Comparison of ENCODE assay signal across 17 cellular contexts in the genomic region with DNA sequence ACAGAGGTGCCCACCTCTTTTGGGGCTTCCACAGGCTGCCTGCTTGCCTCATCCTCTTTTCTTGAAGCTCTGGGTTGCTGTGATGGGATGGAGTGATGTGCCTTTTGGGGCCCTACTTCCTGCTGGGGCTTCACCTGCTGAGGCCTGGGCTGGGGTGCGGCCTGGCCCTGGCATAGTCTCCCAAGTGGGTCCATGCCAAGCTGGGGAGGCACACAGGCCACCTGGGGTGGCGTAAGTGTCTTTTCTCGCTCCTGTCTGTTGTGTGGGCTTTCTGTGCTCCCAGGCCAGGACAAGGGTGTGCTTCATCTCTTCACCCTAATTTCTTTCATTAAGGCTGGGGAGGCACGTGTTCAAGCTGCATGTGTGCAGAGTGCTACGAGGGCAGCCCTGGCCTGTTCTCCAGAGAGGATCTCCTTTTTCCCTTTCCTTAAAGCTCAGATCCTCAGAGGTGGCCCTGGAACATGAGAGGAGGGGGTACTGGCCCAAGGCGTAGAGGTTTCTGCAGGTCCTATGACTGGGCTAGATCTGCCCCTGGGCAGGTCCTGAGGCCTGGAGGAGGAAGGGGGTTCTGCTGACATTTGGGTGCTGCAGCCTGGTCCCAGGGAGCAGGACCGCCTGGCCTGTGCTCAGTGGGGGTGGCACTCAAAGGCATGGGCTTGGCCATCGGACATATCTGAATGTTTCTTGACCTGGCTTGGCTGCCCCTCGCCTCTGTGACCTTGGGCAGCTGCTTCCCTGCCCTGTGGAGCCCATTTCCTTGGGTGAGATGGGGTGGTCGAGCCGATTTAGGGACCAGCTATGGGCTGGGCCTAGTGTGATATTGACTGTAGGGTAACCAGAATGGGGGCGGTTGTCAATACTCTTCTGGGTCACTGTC. TPM values are rescaled to one million over a fixed set of nuclear protein-coding genes. Genes with fewer than 3 reads are reported as not detected.
A peak's percentile ranks its signal among the peaks of the same experiment; 100 is the strongest.
DNase-seq lines count a peak whose midpoint lies in the region; ATAC-seq and TF ChIP-seq lines count a peak whose summit lies in the region.
"Had no signal": no experiment of that assay in that cellular context is flagged by ENCODE, and none has a peak within 500 bp of the region (broad histone marks: within the 10 kb centered on the region; RNA-seq: fewer than 3 reads in every experiment).

No MANE protein-coding gene starts in this region.

- H3K4me1 ChIP-seq in neuronal stem cell (ENCODE audit: control insufficient read depth in 2 of 2, insufficient read depth in 1 of 2, low read depth in 1 of 2, low read length in 2 of 2) = peaks cover 0 to 11% of the 10 kb centered on the region in 2 donors
- no peaks in the 10 kb centered on the region for H3K4me1 ChIP-seq in aorta (ENCODE audit: control insufficient read depth in 1 of 2, insufficient read depth in 2 of 2, low read length in 2 of 2)
- no peaks in the 10 kb centered on the region for H3K4me1 ChIP-seq in osteoblast (ENCODE audit: insufficient read depth, low read length)
- H3K4me1 ChIP-seq: HAP-1 had no signal

- no peaks in the 10 kb centered on the region for H3K36me3 Mint-ChIP-seq in activated naive CD8-positive, alpha-beta T cell treated with anti-CD3 and anti-CD28 coated beads, Interleukin-2, amount 50 U/mL, for 24 hours (ENCODE audit: low read depth)
- H3K36me3 Mint-ChIP-seq in activated naive CD8-positive, alpha-beta T cell treated with anti-CD3 and anti-CD28 coated beads for 36 hours = no peaks in the 10 kb centered on the region
- H3K36me3 Mint-ChIP-seq in activated T-helper 17 cell treated with anti-CD3 and anti-CD28 coated beads, Interleukin-2, amount 50 U/mL, for 72 hours (ENCODE audit: low read depth) = no peaks in the 10 kb centered on the region
- H3K36me3 Mint-ChIP-seq: CD14-positive monocyte; CD4-positive, alpha-beta memory T cell had no signal

- H2BK15ac ChIP-seq in neuronal stem cell (ENCODE audit: low read length) = peak overlapping the region; percentile 56

- H3K27ac ChIP-seq in neuronal stem cell (replicated peaks; ENCODE audit: low read length) (no peak overlapping the region), aorta (ENCODE audit: low read depth in 1 of 2, low read length in 2 of 2) (no peak overlapping the region), osteoblast (ENCODE audit: low read depth, low read length) (no peak overlapping the region)
- H3K27ac ChIP-seq: BLaER1 had no signal

- H2AK5ac ChIP-seq in neuronal stem cell (ENCODE audit: low read depth, low read length) = peak overlapping the region; percentile 43

- H3K4ac ChIP-seq in neuronal stem cell (ENCODE audit: low read length) = no peak overlapping the region

- no peak overlapping the region for H3K27ac Mint-ChIP-seq in activated naive CD8-positive, alpha-beta T cell treated with anti-CD3 and anti-CD28 coated beads, Interleukin-2, amount 50 U/mL, for 24 hours
- no peak overlapping the region for H3K27ac Mint-ChIP-seq in activated naive CD8-positive, alpha-beta T cell treated with anti-CD3 and anti-CD28 coated beads for 36 hours
- peak overlapping the region; percentile 48 for H3K27ac Mint-ChIP-seq in activated T-helper 17 cell treated with anti-CD3 and anti-CD28 coated beads, Interleukin-2, amount 50 U/mL, for 72 hours

- no peaks in the 10 kb centered on the region for H3K4me1 Mint-ChIP-seq in activated naive CD8-positive, alpha-beta T cell treated with anti-CD3 and anti-CD28 coated beads, Interleukin-2, amount 50 U/mL, for 24 hours
- no peaks in the 10 kb centered on the region for H3K4me1 Mint-ChIP-seq in activated naive CD8-positive, alpha-beta T cell treated with anti-CD3 and anti-CD28 coated beads for 36 hours
- H3K4me1 Mint-ChIP-seq in activated T-helper 17 cell treated with anti-CD3 and anti-CD28 coated beads, Interleukin-2, amount 50 U/mL, for 72 hours = no peaks in the 10 kb centered on the region
- H3K4me1 Mint-ChIP-seq: CD14-positive monocyte; CD4-positive, alpha-beta memory T cell had no signal

- WGBS in neuronal stem cell (ENCODE audit: extremely low coverage in 2 of 2, insufficient read length in 2 of 2, insufficient replicate concordance in 1 of 2), 2 donors = no CpG with 5 or more reads among the region's 12 CpGs
- 95 to 96% methylated on average over 12 of the region's 12 CpGs for whole genome bisulfite sequencing in aorta, 2 donors

- no peak overlapping the region for H4K8ac ChIP-seq in neuronal stem cell (ENCODE audit: low read depth, low read length)

- no peaks in the 10 kb centered on the region for H3K9me3 Mint-ChIP-seq in activated naive CD8-positive, alpha-beta T cell treated with anti-CD3 and anti-CD28 coated beads, Interleukin-2, amount 50 U/mL, for 24 hours
- H3K9me3 Mint-ChIP-seq in activated naive CD8-positive, alpha-beta T cell treated with anti-CD3 and anti-CD28 coated beads for 36 hours = no peaks in the 10 kb centered on the region
- no peaks in the 10 kb centered on the region for H3K9me3 Mint-ChIP-seq in activated T-helper 17 cell treated with anti-CD3 and anti-CD28 coated beads, Interleukin-2, amount 50 U/mL, for 72 hours
- H3K9me3 Mint-ChIP-seq: CD14-positive monocyte had no signal

- H3K9ac ChIP-seq in neuronal stem cell (ENCODE audit: low read depth, low read length, poor library complexity) = no peak overlapping the region
- H3K9ac ChIP-seq: BLaER1 had no signal

- intact Hi-C loops in aorta (cut with DNase I) = no loop called here

- no peak overlapping the region for H2BK120ac ChIP-seq in neuronal stem cell (ENCODE audit: low read depth, low read length)

- peak; percentile 26 for ATAC-seq in activated naive CD8-positive, alpha-beta T cell treated with anti-CD3 and anti-CD28 coated beads, Interleukin-2, amount 50 U/mL, for 24 hours
- no peak for ATAC-seq in activated T-helper 17 cell treated with anti-CD3 and anti-CD28 coated beads, Interleukin-2, amount 50 U/mL, for 72 hours (replicated peaks)
- ATAC-seq in aorta (ENCODE audit: low FRiP score) = peak; percentile 30

- no peak overlapping the region for H3K14ac ChIP-seq in neuronal stem cell (ENCODE audit: low read length)

- peak overlapping the region; percentile 58 for H3K18ac ChIP-seq in neuronal stem cell (ENCODE audit: low read length)

- no peak for TF ChIP-seq CTCF in osteoblast (IDR thresholded peaks at IDR 0.05; ENCODE audit: extremely low read depth, low read depth, low read length)

- no peaks in the 10 kb centered on the region for H3K36me3 ChIP-seq in neuronal stem cell (replicated peaks in 1 of 2; ENCODE audit: control insufficient read depth in 2 of 2, insufficient read depth in 2 of 2, low read length in 2 of 2)
- no peaks in the 10 kb centered on the region for H3K36me3 ChIP-seq in aorta (ENCODE audit: control insufficient read depth in 1 of 2, insufficient read depth in 2 of 2, low read length in 1 of 2)
- H3K36me3 ChIP-seq in osteoblast (ENCODE audit: insufficient read depth, low read length) = no peaks in the 10 kb centered on the region
- H3K36me3 ChIP-seq: BLaER1, HAP-1 had no signal

- no peak overlapping the region for H2BK12ac ChIP-seq in neuronal stem cell (ENCODE audit: low read length)

- no peak overlapping the region for H3K4me3 Mint-ChIP-seq in activated naive CD8-positive, alpha-beta T cell treated with anti-CD3 and anti-CD28 coated beads, Interleukin-2, amount 50 U/mL, for 24 hours
- H3K4me3 Mint-ChIP-seq in activated naive CD8-positive, alpha-beta T cell treated with anti-CD3 and anti-CD28 coated beads for 36 hours = no peak overlapping the region
- no peak overlapping the region for H3K4me3 Mint-ChIP-seq in activated T-helper 17 cell treated with anti-CD3 and anti-CD28 coated beads, Interleukin-2, amount 50 U/mL, for 72 hours
- H3K4me3 Mint-ChIP-seq: CD14-positive monocyte; CD4-positive, alpha-beta memory T cell had no signal

- H3K4me2 ChIP-seq in neuronal stem cell (ENCODE audit: insufficient read depth, low read length, poor library complexity, severe bottlenecking) (no peak overlapping the region), osteoblast (ENCODE audit: insufficient read depth, low read length) (no peak overlapping the region)
- H3K4me2 ChIP-seq: BLaER1 had no signal

- no peak for DNase-seq in activated naive CD8-positive, alpha-beta T cell treated with anti-CD3 and anti-CD28 coated beads, Interleukin-2, amount 50 U/mL, for 24 hours
- no peak for DNase-seq in activated naive CD8-positive, alpha-beta T cell treated with anti-CD3 and anti-CD28 coated beads for 36 hours
- no peak for DNase-seq in neuronal stem cell (ENCODE audit: low spot score)
- DNase-seq in aorta = peak in 1 of 2 donors; percentile 16
- DNase-seq in NCI-H2196 (lab: John Stamatoyannopoulos, UW; ENCODE audit: unreplicated experiment) = no peak
- DNase-seq in osteoblast (ENCODE audit: insufficient read length, low spot score, missing footprints) = no peak
- DNase-seq: 8988T; CD4-positive, alpha-beta memory T cell; DMS79 treated with DMSO at 0.1 percent for 48 hours; GF-D8 had no signal

- peak overlapping the region; percentile 57 for H3K23ac ChIP-seq in neuronal stem cell (ENCODE audit: low read depth, low read length, poor library complexity)

- H3K4me3 ChIP-seq in neuronal stem cell (ENCODE audit: low read length in 2 of 2) = no peak overlapping the region
- no peak overlapping the region for H3K4me3 ChIP-seq in aorta (ENCODE audit: low read length in 2 of 2)
- no peak overlapping the region for H3K4me3 ChIP-seq in osteoblast (ENCODE audit: insufficient read depth, low read length)
- H3K4me3 ChIP-seq: BLaER1, HAP-1 had no signal

- H4K20me1 ChIP-seq in osteoblast (ENCODE audit: insufficient read depth, low read length) = no peaks in the 10 kb centered on the region
- H4K20me1 ChIP-seq: BLaER1 had no signal

- H3K27me3 ChIP-seq in neuronal stem cell (ENCODE audit: control insufficient read depth in 3 of 3, insufficient read depth in 3 of 3, low read depth in 1 of 3, low read length in 3 of 3) (peaks cover 2 to 21% (median 9%) of the 10 kb centered on the region in 3 experiments), aorta (ENCODE audit: control insufficient read depth in 1 of 2, insufficient read depth in 2 of 2, low read length in 1 of 2) (no peaks in the 10 kb centered on the region), osteoblast (ENCODE audit: insufficient read depth, low read length) (peaks cover 2% of the 10 kb centered on the region)

- no peaks in the 10 kb centered on the region for H3K79me1 ChIP-seq in neuronal stem cell (ENCODE audit: low read depth, low read length)

- no peaks in the 10 kb centered on the region for H3K79me2 ChIP-seq in osteoblast (ENCODE audit: insufficient read depth, low read length)

- H2AFZ ChIP-seq in neuronal stem cell (ENCODE audit: low read length) = no peak overlapping the region
- no peak overlapping the region for H2AFZ ChIP-seq in osteoblast (ENCODE audit: low read length)

- peaks cover 18% of the 10 kb centered on the region for H3K27me3 Mint-ChIP-seq in activated naive CD8-positive, alpha-beta T cell treated with anti-CD3 and anti-CD28 coated beads, Interleukin-2, amount 50 U/mL, for 24 hours
- peaks cover 16% of the 10 kb centered on the region for H3K27me3 Mint-ChIP-seq in activated naive CD8-positive, alpha-beta T cell treated with anti-CD3 and anti-CD28 coated beads for 36 hours
- peaks cover 13% of the 10 kb centered on the region for H3K27me3 Mint-ChIP-seq in activated T-helper 17 cell treated with anti-CD3 and anti-CD28 coated beads, Interleukin-2, amount 50 U/mL, for 72 hours

- peak overlapping the region; percentile 44 for H4K91ac ChIP-seq in neuronal stem cell (ENCODE audit: low read depth, low read length, poor library complexity)

- no peak overlapping the region for H2BK5ac ChIP-seq in neuronal stem cell (ENCODE audit: low read length)

- H3K9me3 ChIP-seq in neuronal stem cell (replicated peaks in 1 of 2; ENCODE audit: control insufficient read depth in 2 of 2, insufficient read depth in 1 of 2, low read depth in 1 of 2, low read length in 2 of 2) (peaks cover 0 to 3% of the 10 kb centered on the region in 2 donors), aorta (ENCODE audit: control insufficient read depth, low read length) (no peaks in the 10 kb centered on the region), osteoblast (ENCODE audit: low read depth, low read length) (no peaks in the 10 kb centered on the region)
- H3K9me3 ChIP-seq: HAP-1 had no signal

RNA-seq across cellular contexts. Expression of a gene that starts 23.7 kb away (rescaled TPM):
- not detected for total RNA-seq in activated naive CD8-positive, alpha-beta T cell treated with anti-CD3 and anti-CD28 coated beads for 36 hours
- total RNA-seq in activated T-helper 17 cell treated with anti-CD3 and anti-CD28 coated beads, Interleukin-2, amount 50 U/mL, for 72 hours = 1 to 10 TPM in 1 of 2 donors, under 1 TPM in 1; 0.39 to 1.5 TPM
- polyA plus RNA-seq in neuronal stem cell (2013, experiment 1 of 2) = not detected
- not detected for polyA plus RNA-seq in neuronal stem cell (2013, experiment 2 of 2)
- under 1 TPM in 1 of 2 donors, not detected in 1; 0.52 TPM for total RNA-seq in aorta
- polyA plus RNA-seq in aorta = not detected
- under 0.01 TPM in 1 of 2 replicates, not detected in the other for total RNA-seq in osteoblast
- total RNA-seq: A673; CD4-positive, alpha-beta memory T cell; H1; HT-29 had no signal
- polyA plus RNA-seq: CD14-positive monocyte, H1 had no signal
